ENCODE assay signal across 8 cellular contexts in genomic region chr3:62665627-62666433, GRCh38.
DNase-seq lines count a peak whose midpoint lies in the region; ATAC-seq and FAIRE-seq lines count a peak whose summit lies in the region.

No MANE protein-coding gene starts in this region.

- no peak for FAIRE-seq in small intestine (lab: Jason Lieb, UNC)

- no peaks in the 10 kb centered on the region for H3K36me3 ChIP-seq in small intestine (ENCODE audit: control insufficient read depth in 2 of 2, insufficient read depth in 2 of 2, low read length in 2 of 2)

- WGBS in small intestine, 3 donors: 8 to 14% (median 10%) methylated on average over 10 of the region's 10 CpGs

- DNase-seq in ELF-1 (ENCODE audit: low read depth, low spot score) (peak; percentile 92), GM19240 (ENCODE audit: insufficient read length, low spot score) (peak; percentile 11), NCI-H510A (lab: John Stamatoyannopoulos, UW) (peak; percentile 10), amygdala (lab: John Stamatoyannopoulos, UW) (peak in 46 of 56 donors; percentile 5 to 79 (median 42)), hippocampal formation (lab: John Stamatoyannopoulos, UW) (peak; percentile 37 to 58), small intestine (peak; percentile 82), amniotic stem cell (lab: John Stamatoyannopoulos, UW) (no peak)

- no peaks in the 10 kb centered on the region for H3K9me3 ChIP-seq in small intestine (ENCODE audit: control insufficient read depth, low read depth)

- no peak overlapping the region for H3K4me3 ChIP-seq in small intestine (ENCODE audit: low read depth in 1 of 2, low read length in 2 of 2)

- H3K27me3 ChIP-seq in small intestine (ENCODE audit: control insufficient read depth in 2 of 2, insufficient read depth in 2 of 2, low read length in 2 of 2): no peaks in the 10 kb centered on the region

- H3K27ac ChIP-seq in small intestine (ENCODE audit: low read depth in 1 of 2, low read length in 1 of 2): no peak overlapping the region

- ATAC-seq in HG03135 (IDR thresholded peaks at IDR 0.05; ENCODE audit: unreplicated experiment): peak; percentile 92

- no peaks in the 10 kb centered on the region for H3K4me1 ChIP-seq in small intestine (ENCODE audit: control insufficient read depth in 2 of 2, insufficient read depth in 1 of 2, low read depth in 1 of 2, low read length in 1 of 2)
